ENCODE assay signal across 1 cellular context in the genomic region with DNA sequence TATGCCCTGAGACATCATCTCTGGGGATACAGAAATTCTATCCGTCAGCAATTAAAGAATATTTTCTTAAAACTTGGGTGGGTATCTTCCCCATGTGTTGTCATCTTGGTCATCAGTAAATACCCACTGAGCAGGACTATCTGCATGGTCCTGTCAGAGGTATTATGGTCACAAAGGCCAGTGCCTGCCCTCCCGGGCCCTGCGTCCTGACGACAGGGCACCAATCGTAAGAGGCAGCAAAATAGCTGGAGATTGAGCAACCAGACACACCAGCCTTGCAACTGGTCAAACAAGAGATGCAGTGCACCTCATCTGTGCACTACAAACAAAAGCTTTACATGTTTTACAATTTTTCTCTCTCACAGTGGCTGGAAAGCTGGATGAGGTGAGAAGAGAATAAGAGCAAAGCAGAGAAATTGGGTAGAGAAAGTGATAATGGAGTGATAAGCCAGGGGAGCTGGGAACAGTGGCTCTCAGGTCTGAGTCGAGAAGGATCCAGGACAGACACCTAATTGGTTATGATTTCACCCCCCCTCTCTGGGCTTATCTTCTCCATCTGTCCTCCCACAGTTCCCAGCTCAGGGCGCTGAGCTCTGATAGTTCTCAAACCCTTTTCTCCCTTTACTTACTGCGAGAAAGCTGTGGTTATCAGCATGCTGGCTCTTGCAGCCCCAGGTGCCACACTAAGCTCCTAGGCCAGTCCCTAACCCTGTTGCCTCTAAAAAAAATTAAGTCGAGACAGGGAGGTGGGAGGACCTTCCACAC.
TF ChIP-seq lines count a peak whose summit lies in the region.

No MANE protein-coding gene starts in this region.

TF ChIP-seq in K562, 482 proteins besides CTCF, POLR2A, EP300 and RAD21 (continued from another document):
- TF ChIP-seq RERE (CRISPR knock-in tag; IDR thresholded peaks at IDR 0.05; ENCODE audit: borderline replicate concordance) (no peak), STAT5B (CRISPR knock-in tag; IDR thresholded peaks at IDR 0.05) (no peak), ZNF644 (tag; IDR thresholded peaks at IDR 0.05; ENCODE audit: low read depth) (no peak), RUNX1 (IDR thresholded peaks at IDR 0.05; ENCODE audit: low read depth) (no peak), CBX3 (IDR thresholded peaks at IDR 0.05; ENCODE audit: borderline replicate concordance in 1 of 2, low read length in 2 of 2) (no peak), SIN3A (IDR thresholded peaks at IDR 0.05; ENCODE audit: borderline replicate concordance in 2 of 2, control insufficient read depth in 1 of 2, low read depth in 2 of 2, low read length in 2 of 2) (no peak), XRCC3 (IDR thresholded peaks at IDR 0.05) (no peak), TOE1 (IDR thresholded peaks at IDR 0.05; ENCODE audit: borderline replicate concordance) (0 out of 2 replicates have a peak, but pooled peaks have one; percentile 25), TOE1 (CRISPR knock-in tag; IDR thresholded peaks at IDR 0.05; ENCODE audit: borderline replicate concordance, low read depth) (no peak), TCF7L2 (IDR thresholded peaks at IDR 0.05; ENCODE audit: low read depth, low read length) (no peak), ZNF263 (CRISPR knock-in tag; IDR thresholded peaks at IDR 0.05; ENCODE audit: borderline replicate concordance) (no peak), ZNF696 (CRISPR knock-in tag; conservative IDR thresholded peaks at IDR 0.05) (no peak), ZNF431 (CRISPR knock-in tag; IDR thresholded peaks at IDR 0.05) (no peak), ZNF785 (CRISPR knock-in tag; IDR thresholded peaks at IDR 0.05) (no peak), MTA3 (IDR thresholded peaks at IDR 0.05; ENCODE audit: borderline replicate concordance) (0 out of 2 replicates have a peak, but pooled peaks have one; percentile 36), ZNF316 (IDR thresholded peaks at IDR 0.05) (peak; percentile 26; the same call in 1 of the 2 replicates), ZNF830 (CRISPR knock-in tag; IDR thresholded peaks at IDR 0.05) (no peak), PTBP1 (IDR thresholded peaks at IDR 0.05; ENCODE audit: low read depth, low read length) (no peak), THRAP3 (IDR thresholded peaks at IDR 0.05; ENCODE audit: borderline replicate concordance) (no peak), ZSCAN32 (CRISPR knock-in tag; IDR thresholded peaks at IDR 0.05) (no peak), FIP1L1 (IDR thresholded peaks at IDR 0.05; ENCODE audit: low read depth, low read length, poor library complexity, severe bottlenecking) (no peak), ZNF79 (CRISPR knock-in tag; IDR thresholded peaks at IDR 0.05; ENCODE audit: low read depth) (no peak), MAFG (tag; conservative IDR thresholded peaks at IDR 0.05) (no peak), NCOA1 (IDR thresholded peaks at IDR 0.05; ENCODE audit: low read depth) (no peak), ZNF134 (CRISPR knock-in tag; conservative IDR thresholded peaks at IDR 0.05) (no peak), KHSRP (IDR thresholded peaks at IDR 0.05) (no peak), ZNF76 (CRISPR knock-in tag; IDR thresholded peaks at IDR 0.05; ENCODE audit: borderline replicate concordance) (no peak), ZNF586 (CRISPR knock-in tag; conservative IDR thresholded peaks at IDR 0.05) (no peak), ZBTB9 (CRISPR knock-in tag; IDR thresholded peaks at IDR 0.05) (no peak), PCBP1 (IDR thresholded peaks at IDR 0.05; ENCODE audit: low read depth, low read length, poor library complexity, severe bottlenecking) (no peak), HDAC6 (IDR thresholded peaks at IDR 0.05; ENCODE audit: low read depth, low read length) (no peak), ESRRA (IDR thresholded peaks at IDR 0.05; ENCODE audit: borderline replicate concordance, low read depth) (peak; percentile 52; the same call in 1 of the 2 replicates), ETV1 (tag; conservative IDR thresholded peaks at IDR 0.05; ENCODE audit: low read depth) (no peak), ZZZ3 (IDR thresholded peaks at IDR 0.05) (no peak), ZBTB8A (IDR thresholded peaks at IDR 0.05; ENCODE audit: partially characterized antibody) (no peak), TAF7 (tag; IDR thresholded peaks at IDR 0.05) (no peak), PPARD (CRISPR knock-in tag; IDR thresholded peaks at IDR 0.05) (no peak), AFF4 (CRISPR knock-in tag; IDR thresholded peaks at IDR 0.05) (no peak)
- TF ChIP-seq, protein P1, sequence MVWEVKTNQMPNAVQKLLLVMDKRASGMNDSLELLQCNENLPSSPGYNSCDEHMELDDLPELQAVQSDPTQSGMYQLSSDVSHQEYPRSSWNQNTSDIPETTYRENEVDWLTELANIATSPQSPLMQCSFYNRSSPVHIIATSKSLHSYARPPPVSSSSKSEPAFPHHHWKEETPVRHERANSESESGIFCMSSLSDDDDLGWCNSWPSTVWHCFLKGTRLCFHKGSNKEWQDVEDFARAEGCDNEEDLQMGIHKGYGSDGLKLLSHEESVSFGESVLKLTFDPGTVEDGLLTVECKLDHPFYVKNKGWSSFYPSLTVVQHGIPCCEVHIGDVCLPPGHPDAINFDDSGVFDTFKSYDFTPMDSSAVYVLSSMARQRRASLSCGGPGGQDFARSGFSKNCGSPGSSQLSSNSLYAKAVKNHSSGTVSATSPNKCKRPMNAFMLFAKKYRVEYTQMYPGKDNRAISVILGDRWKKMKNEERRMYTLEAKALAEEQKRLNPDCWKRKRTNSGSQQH (CRISPR knock-in tag; IDR thresholded peaks at IDR 0.05), result no peak
- TF ChIP-seq, protein P2, sequence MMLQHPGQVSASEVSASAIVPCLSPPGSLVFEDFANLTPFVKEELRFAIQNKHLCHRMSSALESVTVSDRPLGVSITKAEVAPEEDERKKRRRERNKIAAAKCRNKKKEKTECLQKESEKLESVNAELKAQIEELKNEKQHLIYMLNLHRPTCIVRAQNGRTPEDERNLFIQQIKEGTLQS (IDR thresholded peaks at IDR 0.05), result no peak
- TF ChIP-seq, protein P2 (CRISPR knock-in tag; conservative IDR thresholded peaks at IDR 0.05), result no peak
